ENCODE assay signal across 8 cellular contexts in genomic region chr2:42238644-42239288, GRCh38.
DNase-seq lines count a peak whose midpoint lies in the region; ATAC-seq, FAIRE-seq and TF ChIP-seq lines count a peak whose summit lies in the region.

No MANE protein-coding gene starts in this region.

- DNase-seq in Ammon's horn (ENCODE audit: low spot score): peak; percentile 16
- no peak for DNase-seq in GM18507 (ENCODE audit: extremely low spot score, insufficient read length, low read depth)
- DNase-seq in SK-N-SH: no peak
- peak; percentile 60 to 66 (median 64) for DNase-seq in body of pancreas
- DNase-seq in testis: peak; percentile 33

- H3K4me2 ChIP-seq in SK-N-SH: 0 out of 2 replicates have a peak overlapping the region, but pooled peaks have one; percentile 3

- intact Hi-C loops in body of pancreas (cut with DNase I): no loop called here
- intact Hi-C loops in testis (cut with DNase I; ENCODE audit: low total_unique reads): no loop called here

- H3K27ac ChIP-seq in SK-N-SH (ENCODE audit: low read depth in 2 of 2, low read length in 1 of 2): peak overlapping the region in 1 of 2 experiments; percentile 11; a peak in 1 of 4 replicates
- no peak overlapping the region for H3K27ac ChIP-seq in body of pancreas
- H3K27ac ChIP-seq in liver (ENCODE audit: low read depth in 1 of 2, low read length in 2 of 2): no peak overlapping the region
- H3K27ac ChIP-seq in testis: no peak overlapping the region

- TF ChIP-seq RAD21 in SK-N-SH (IDR thresholded peaks at IDR 0.05; ENCODE audit: low read length): peak; percentile 75
- TF ChIP-seq RAD21 in liver (IDR thresholded peaks at IDR 0.05): peak; percentile 86 to 90

- no peaks in the 10 kb centered on the region for H3K9me2 ChIP-seq in SK-N-SH

- POLR2A ChIA-PET in SK-N-SH (lab: Yijun Ruan, JAX): interaction anchor here (0.6 kb wide), 1 partner anchor 456 kb away, joined by 3 read pairs; no protein-coding TSS in a partner anchor

- H2AFZ ChIP-seq in SK-N-SH (ENCODE audit: low read depth): no peak overlapping the region

- peak; percentile 60 for TF ChIP-seq CTCF in SK-N-SH (IDR thresholded peaks at IDR 0.05)
- peak; percentile 22 to 74 (median 71) for TF ChIP-seq CTCF in body of pancreas (IDR thresholded peaks at IDR 0.05)
- peak; percentile 54 for TF ChIP-seq CTCF in liver (IDR thresholded peaks at IDR 0.05; ENCODE audit: low read depth, low read length, missing input control)
- TF ChIP-seq CTCF in testis (IDR thresholded peaks at IDR 0.05): peak in 2 of 3 experiments; percentile 21

- H3K79me2 ChIP-seq in SK-N-SH (ENCODE audit: insufficient read depth): peaks cover 85% of the 10 kb centered on the region

- no peak for TF ChIP-seq EP300 in SK-N-SH (IDR thresholded peaks at IDR 0.05; ENCODE audit: borderline replicate concordance in 1 of 2, low read depth in 1 of 2, low read length in 1 of 2)

- H3F3A ChIP-seq in SK-N-SH (replicated peaks; ENCODE audit: insufficient read depth): no peaks in the 10 kb centered on the region

- H3K27me3 ChIP-seq in SK-N-SH (ENCODE audit: insufficient read depth): no peaks in the 10 kb centered on the region
- no peaks in the 10 kb centered on the region for H3K27me3 ChIP-seq in body of pancreas
- no peaks in the 10 kb centered on the region for H3K27me3 ChIP-seq in liver (ENCODE audit: control insufficient read depth in 4 of 4, insufficient read depth in 4 of 4, low read length in 3 of 4)
- no peaks in the 10 kb centered on the region for H3K27me3 ChIP-seq in testis

- H3K36me3 ChIP-seq in SK-N-SH (replicated peaks in 1 of 2; ENCODE audit: control insufficient read depth in 1 of 2, insufficient read depth in 2 of 2, low read length in 1 of 2) (no peaks in the 10 kb centered on the region), body of pancreas (replicated peaks in 1 of 2; ENCODE audit: insufficient read depth in 1 of 2, low read depth in 2 of 2) (no peaks in the 10 kb centered on the region), liver (ENCODE audit: control insufficient read depth in 4 of 4, insufficient read depth in 3 of 4, low read depth in 1 of 4, low read length in 3 of 4) (no peaks in the 10 kb centered on the region), testis (ENCODE audit: low read depth, missing control alignments) (no peaks in the 10 kb centered on the region)

- H3K4me3 ChIP-seq in SK-N-SH (ENCODE audit: low read depth in 2 of 2, low read length in 1 of 2) (no peak overlapping the region), body of pancreas (no peak overlapping the region), liver (ENCODE audit: low read depth in 1 of 3, low read length in 3 of 3) (no peak overlapping the region), testis (no peak overlapping the region)

- H3K4me1 ChIP-seq in SK-N-SH (ENCODE audit: control insufficient read depth in 1 of 2, insufficient read depth in 2 of 2, low read depth in 1 of 2, low read length in 1 of 2) (peaks cover 2 to 19% of the 10 kb centered on the region in 2 experiments; a peak in 3 of 4 replicates), body of pancreas (peaks cover 34% of the 10 kb centered on the region), liver (ENCODE audit: control insufficient read depth in 4 of 4, insufficient read depth in 4 of 4, low read length in 3 of 4) (peaks cover 2 to 12% (median 7%) of the 10 kb centered on the region in 4 donors), testis (peaks cover 11% of the 10 kb centered on the region)

- peak; percentile 65 for FAIRE-seq in GM18507 (lab: Jason Lieb, UNC)

- no peak for TF ChIP-seq POLR2A in body of pancreas (IDR thresholded peaks at IDR 0.05)
- TF ChIP-seq POLR2A in testis (IDR thresholded peaks at IDR 0.05): no peak

- no peaks in the 10 kb centered on the region for H3K9me3 ChIP-seq in SK-N-SH
- no peaks in the 10 kb centered on the region for H3K9me3 ChIP-seq in body of pancreas
- no peaks in the 10 kb centered on the region for H3K9me3 ChIP-seq in liver (ENCODE audit: control insufficient read depth in 4 of 4, low read length in 3 of 4)
- no peaks in the 10 kb centered on the region for H3K9me3 ChIP-seq in testis

- 86% methylated on average over 7 of the region's 7 CpGs for WGBS in SK-N-SH (ENCODE audit: low lambda C conversion rate)
- 33 to 40% methylated on average over 7 of the region's 7 CpGs for WGBS in body of pancreas, 2 donors
- 46% methylated on average over 7 of the region's 7 CpGs for WGBS in liver
- WGBS in testis, 2 donors: 74 to 92% methylated on average over 7 of the region's 7 CpGs

- H3K9ac ChIP-seq in SK-N-SH: no peak overlapping the region
- no peak overlapping the region for H3K9ac ChIP-seq in liver (ENCODE audit: low read depth in 1 of 2, low read length in 2 of 2)

- CTCF ChIA-PET in SK-N-SH (lab: Yijun Ruan, JAX): interaction anchor here (0.7 to 6.4 kb wide), 14 partner anchors 8 to 388 kb away, joined by 3 to 46 read pairs (median 4); no protein-coding TSS in a partner anchor

- peak; percentile 91 for ATAC-seq in HG03280 (IDR thresholded peaks at IDR 0.05; ENCODE audit: unreplicated experiment)
- peak; percentile 88 for ATAC-seq in body of pancreas
- no peak for ATAC-seq in HG02970 (IDR thresholded peaks at IDR 0.05; ENCODE audit: low FRiP score, unreplicated experiment)

- H4K20me1 ChIP-seq in SK-N-SH (ENCODE audit: insufficient read depth): peaks cover 16% of the 10 kb centered on the region

TF ChIP-seq in SK-N-SH, 30 proteins besides CTCF, POLR2A, EP300 and RAD21:
- TF ChIP-seq, protein P1, sequence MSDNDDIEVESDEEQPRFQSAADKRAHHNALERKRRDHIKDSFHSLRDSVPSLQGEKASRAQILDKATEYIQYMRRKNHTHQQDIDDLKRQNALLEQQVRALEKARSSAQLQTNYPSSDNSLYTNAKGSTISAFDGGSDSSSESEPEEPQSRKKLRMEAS (IDR thresholded peaks at IDR 0.05; ENCODE audit: low read depth): no peak
- TF ChIP-seq NFIC (IDR thresholded peaks at IDR 0.05; ENCODE audit: borderline replicate concordance): no peak
- peak; percentile 58 for TF ChIP-seq SMC3 (IDR thresholded peaks at IDR 0.05; ENCODE audit: low read depth, low read length)

TF ChIP-seq in liver, 16 proteins besides CTCF, POLR2A, EP300 and RAD21 (continues in another document):
- TF ChIP-seq TAF1 (conservative IDR thresholded peaks at IDR 0.05) (no peak), YY1 (IDR thresholded peaks at IDR 0.05) (no peak), FOXA2 (IDR thresholded peaks at IDR 0.05) (no peak), HNF4G (IDR thresholded peaks at IDR 0.05) (no peak), FOXA1 (IDR thresholded peaks at IDR 0.05) (no peak), HNF4A (conservative IDR thresholded peaks at IDR 0.05) (peak in 1 of 2 donors; percentile 50), GABPA (IDR thresholded peaks at IDR 0.05 in 1 of 2, conservative IDR thresholded peaks at IDR 0.05 in 1 of 2) (no peak), SP1 (IDR thresholded peaks at IDR 0.05) (no peak), EGR1 (IDR thresholded peaks at IDR 0.05; ENCODE audit: low read depth in 2 of 2) (no peak), NR2F2 (IDR thresholded peaks at IDR 0.05) (peak; percentile 40), JUND (IDR thresholded peaks at IDR 0.05) (peak in 1 of 2 donors; percentile 11)
- TF ChIP-seq, protein P2, sequence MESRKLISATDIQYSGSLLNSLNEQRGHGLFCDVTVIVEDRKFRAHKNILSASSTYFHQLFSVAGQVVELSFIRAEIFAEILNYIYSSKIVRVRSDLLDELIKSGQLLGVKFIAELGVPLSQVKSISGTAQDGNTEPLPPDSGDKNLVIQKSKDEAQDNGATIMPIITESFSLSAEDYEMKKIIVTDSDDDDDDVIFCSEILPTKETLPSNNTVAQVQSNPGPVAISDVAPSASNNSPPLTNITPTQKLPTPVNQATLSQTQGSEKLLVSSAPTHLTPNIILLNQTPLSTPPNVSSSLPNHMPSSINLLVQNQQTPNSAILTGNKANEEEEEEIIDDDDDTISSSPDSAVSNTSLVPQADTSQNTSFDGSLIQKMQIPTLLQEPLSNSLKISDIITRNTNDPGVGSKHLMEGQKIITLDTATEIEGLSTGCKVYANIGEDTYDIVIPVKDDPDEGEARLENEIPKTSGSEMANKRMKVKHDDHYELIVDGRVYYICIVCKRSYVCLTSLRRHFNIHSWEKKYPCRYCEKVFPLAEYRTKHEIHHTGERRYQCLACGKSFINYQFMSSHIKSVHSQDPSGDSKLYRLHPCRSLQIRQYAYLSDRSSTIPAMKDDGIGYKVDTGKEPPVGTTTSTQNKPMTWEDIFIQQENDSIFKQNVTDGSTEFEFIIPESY (IDR thresholded peaks at IDR 0.05): no peak
- TF ChIP-seq, protein P3, sequence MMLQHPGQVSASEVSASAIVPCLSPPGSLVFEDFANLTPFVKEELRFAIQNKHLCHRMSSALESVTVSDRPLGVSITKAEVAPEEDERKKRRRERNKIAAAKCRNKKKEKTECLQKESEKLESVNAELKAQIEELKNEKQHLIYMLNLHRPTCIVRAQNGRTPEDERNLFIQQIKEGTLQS (IDR thresholded peaks at IDR 0.05): no peak
- TF ChIP-seq, protein P1 (IDR thresholded peaks at IDR 0.05): no peak
- TF ChIP-seq, protein P4, sequence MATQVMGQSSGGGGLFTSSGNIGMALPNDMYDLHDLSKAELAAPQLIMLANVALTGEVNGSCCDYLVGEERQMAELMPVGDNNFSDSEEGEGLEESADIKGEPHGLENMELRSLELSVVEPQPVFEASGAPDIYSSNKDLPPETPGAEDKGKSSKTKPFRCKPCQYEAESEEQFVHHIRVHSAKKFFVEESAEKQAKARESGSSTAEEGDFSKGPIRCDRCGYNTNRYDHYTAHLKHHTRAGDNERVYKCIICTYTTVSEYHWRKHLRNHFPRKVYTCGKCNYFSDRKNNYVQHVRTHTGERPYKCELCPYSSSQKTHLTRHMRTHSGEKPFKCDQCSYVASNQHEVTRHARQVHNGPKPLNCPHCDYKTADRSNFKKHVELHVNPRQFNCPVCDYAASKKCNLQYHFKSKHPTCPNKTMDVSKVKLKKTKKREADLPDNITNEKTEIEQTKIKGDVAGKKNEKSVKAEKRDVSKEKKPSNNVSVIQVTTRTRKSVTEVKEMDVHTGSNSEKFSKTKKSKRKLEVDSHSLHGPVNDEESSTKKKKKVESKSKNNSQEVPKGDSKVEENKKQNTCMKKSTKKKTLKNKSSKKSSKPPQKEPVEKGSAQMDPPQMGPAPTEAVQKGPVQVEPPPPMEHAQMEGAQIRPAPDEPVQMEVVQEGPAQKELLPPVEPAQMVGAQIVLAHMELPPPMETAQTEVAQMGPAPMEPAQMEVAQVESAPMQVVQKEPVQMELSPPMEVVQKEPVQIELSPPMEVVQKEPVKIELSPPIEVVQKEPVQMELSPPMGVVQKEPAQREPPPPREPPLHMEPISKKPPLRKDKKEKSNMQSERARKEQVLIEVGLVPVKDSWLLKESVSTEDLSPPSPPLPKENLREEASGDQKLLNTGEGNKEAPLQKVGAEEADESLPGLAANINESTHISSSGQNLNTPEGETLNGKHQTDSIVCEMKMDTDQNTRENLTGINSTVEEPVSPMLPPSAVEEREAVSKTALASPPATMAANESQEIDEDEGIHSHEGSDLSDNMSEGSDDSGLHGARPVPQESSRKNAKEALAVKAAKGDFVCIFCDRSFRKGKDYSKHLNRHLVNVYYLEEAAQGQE (IDR thresholded peaks at IDR 0.05): no peak

Comparison
In these comparisons a context has a peak if more than half of its experiments do, and no peak if none do; other contexts are left out.
1. DNase-seq: peak in Ammon's horn (single experiment), body of pancreas (4 of 4) and testis (single experiment); none in GM18507 (single experiment) and SK-N-SH (single experiment).
2. CTCF ChIP-seq: peak in every context shown above with its lines; median percentile 71 in body of pancreas; 60 in SK-N-SH; 54 in liver; 21 in testis.